ENCODE assay signal across 27 cellular contexts in genomic region chr10:27030060-27030459, GRCh38.
DNase-seq lines count a peak whose midpoint lies in the region; ATAC-seq and TF ChIP-seq lines count a peak whose summit lies in the region.
"Had no signal": no experiment of that assay in that cellular context is flagged by ENCODE, and none has a peak within 500 bp of the region (broad histone marks: within the 10 kb centered on the region; RNA-seq: fewer than 3 reads in every experiment).

No MANE protein-coding gene starts in this region.

- H3K9ac ChIP-seq in neural progenitor cell, result no peak overlapping the region

- no peak overlapping the region for H3K27ac ChIP-seq in neural progenitor cell
- no peak overlapping the region for H3K27ac ChIP-seq in CD8-positive, alpha-beta memory T cell (ENCODE audit: low read depth, low read length)
- H3K27ac ChIP-seq: epithelial cell of prostate, neutrophil, psoas muscle had no signal

- in situ Hi-C loops in ACHN (cut with HindIII; ENCODE audit: low pct_ligation_motif_present, low pct_unique_long_range_greater_than_20kb, low sequenced_read_pairs), result no loop called here

- no peaks in the 10 kb centered on the region for H3K4me1 ChIP-seq in neural progenitor cell
- H3K4me1 ChIP-seq in CD8-positive, alpha-beta memory T cell (ENCODE audit: insufficient read depth, low read length), result no peaks in the 10 kb centered on the region
- H3K4me1 ChIP-seq: psoas muscle had no signal

- TF ChIP-seq CTCF in GM12865 (IDR thresholded peaks at IDR 0.05; ENCODE audit: insufficient read depth, low read depth, low read length, missing control alignments) (no peak), neural progenitor cell (IDR thresholded peaks at IDR 0.05) (no peak)
- TF ChIP-seq CTCF in activated CD8-positive, alpha-beta T cell treated with anti-CD3 and anti-CD28 coated beads for 36 hours (IDR thresholded peaks at IDR 0.05), result no peak

- peak; percentile 68 for ATAC-seq in activated CD8-positive, alpha-beta T cell treated with anti-CD3 and anti-CD28 coated beads for 36 hours
- ATAC-seq in GM19463 (IDR thresholded peaks at IDR 0.05; ENCODE audit: unreplicated experiment), result no peak
- ATAC-seq: HCT116, left ventricle myocardium superior, psoas muscle had no signal

- no peaks in the 10 kb centered on the region for H3K27me3 ChIP-seq in neural progenitor cell
- H3K27me3 ChIP-seq in CD8-positive, alpha-beta memory T cell (ENCODE audit: insufficient read depth, low read length, poor library complexity, severe bottlenecking), result no peaks in the 10 kb centered on the region
- H3K27me3 ChIP-seq: neutrophil had no signal

- no peak overlapping the region for H3K4me2 ChIP-seq in neural progenitor cell

- H3K36me3 Mint-ChIP-seq in activated CD8-positive, alpha-beta T cell treated with anti-CD3 and anti-CD28 coated beads for 36 hours (ENCODE audit: low read depth), result peaks cover 8% of the 10 kb centered on the region
- peaks cover 5% of the 10 kb centered on the region for H3K36me3 Mint-ChIP-seq in neural progenitor cell
- peaks cover 4 to 51% (median 24%) of the 10 kb centered on the region in 3 donors for H3K36me3 Mint-ChIP-seq in CD8-positive, alpha-beta memory T cell

- H4K20me1 ChIP-seq in neural progenitor cell (ENCODE audit: low read depth), result no peaks in the 10 kb centered on the region

- H3K9me3 ChIP-seq in neural progenitor cell (ENCODE audit: low read depth), result no peaks in the 10 kb centered on the region
- H3K9me3 ChIP-seq in CD8-positive, alpha-beta memory T cell (ENCODE audit: low read length), result no peaks in the 10 kb centered on the region
- H3K9me3 ChIP-seq: neutrophil, psoas muscle had no signal

- CTCF ChIA-PET in activated CD8-positive, alpha-beta T cell treated with anti-CD3 and anti-CD28 coated beads for 36 hours (lab: Charles Lee), result interaction anchor here (1.0 to 1.7 kb wide), 3 partner anchors 15 to 194 kb away, joined by 3 to 6 read pairs (median 3); no protein-coding TSS in a partner anchor
- CTCF ChIA-PET in CD8-positive, alpha-beta memory T cell (lab: Charles Lee), result no interaction called here

- no peaks in the 10 kb centered on the region for H3K79me2 ChIP-seq in neural progenitor cell (ENCODE audit: low read depth)

- H2AFZ ChIP-seq in neural progenitor cell (replicated peaks), result no peak overlapping the region

- no peak overlapping the region for H3K4me3 Mint-ChIP-seq in activated CD8-positive, alpha-beta T cell treated with anti-CD3 and anti-CD28 coated beads for 36 hours
- H3K4me3 Mint-ChIP-seq in neural progenitor cell, result no peak overlapping the region
- no peak overlapping the region for H3K4me3 Mint-ChIP-seq in CD8-positive, alpha-beta memory T cell
- H3K4me3 Mint-ChIP-seq: activated naive CD4-positive, alpha-beta T cell treated with anti-CD3 and anti-CD28 coated beads for 36 hours; activated T-cell treated with anti-CD3 and anti-CD28 coated beads, Interleukin-2, amount 50 U/mL, for 72 hours; IgD-negative memory B cell; T-helper 2 cell treated with Interferon-gamma antibody and Interleukin-4, amounts not matched to agents 5 μg/mL and 100 μg/mL, for 36 hours had no signal

- peaks cover 18% of the 10 kb centered on the region for H3K36me3 ChIP-seq in neural progenitor cell
- no peaks in the 10 kb centered on the region for H3K36me3 ChIP-seq in CD8-positive, alpha-beta memory T cell (ENCODE audit: insufficient read depth, low read length)
- H3K36me3 ChIP-seq: neutrophil had no signal

- peaks cover 11% of the 10 kb centered on the region for H3K4me1 Mint-ChIP-seq in activated CD8-positive, alpha-beta T cell treated with anti-CD3 and anti-CD28 coated beads for 36 hours (ENCODE audit: low read depth)
- H3K4me1 Mint-ChIP-seq in neural progenitor cell, result peaks cover 3% of the 10 kb centered on the region
- peaks cover 0 to 11% (median 5%) of the 10 kb centered on the region in 3 donors for H3K4me1 Mint-ChIP-seq in CD8-positive, alpha-beta memory T cell

- no peaks in the 10 kb centered on the region for H3F3A ChIP-seq in neural progenitor cell (ENCODE audit: low read depth)

- DNase-seq in ACHN (peak; percentile 30), GM12865 (ENCODE audit: low read depth) (peak; percentile 8), fibroblast of peridontal ligament (ENCODE audit: extremely low read depth) (peak; percentile 42), neural progenitor cell (ENCODE audit: low spot score) (no peak), NCI-H446 (lab: John Stamatoyannopoulos, UW) (no peak)
- peak; percentile 11 for DNase-seq in activated CD8-positive, alpha-beta T cell treated with anti-CD3 and anti-CD28 coated beads for 36 hours
- no peak for DNase-seq in CD8-positive, alpha-beta memory T cell
- DNase-seq: activated CD4-positive, alpha-beta T cell treated with anti-CD3 and anti-CD28 coated beads for 1 hour; activated naive CD4-positive, alpha-beta T cell treated with anti-CD3 and anti-CD28 coated beads for 36 hours; activated T-cell treated with anti-CD3 and anti-CD28 coated beads, Interleukin-2, amount 50 U/mL, for 72 hours; amygdala; DMS153; islet precursor cell; left ventricle myocardium superior; NCI-H146; NCI-H226; NCI-H774; psoas muscle; stimulated activated CD4-positive, alpha-beta T cell treated with anti-CD3 and anti-CD28 coated beads, Interleukin-15, amount 100 ng/mL, for 24 hours; stimulated activated CD4-positive, alpha-beta T cell treated with anti-CD3 and anti-CD28 coated beads, Interleukin-4, amount 100 ng/mL, for 4 hours; trophoblast cell had no signal

- H3K4me3 ChIP-seq in GM12865 (ENCODE audit: low read depth, low read length), result no peak overlapping the region
- no peak overlapping the region for H3K4me3 ChIP-seq in neural progenitor cell
- H3K4me3 ChIP-seq in CD8-positive, alpha-beta memory T cell (ENCODE audit: low read length), result no peak overlapping the region
- H3K4me3 ChIP-seq: psoas muscle had no signal

- POLR2A ChIA-PET in activated CD8-positive, alpha-beta T cell treated with anti-CD3 and anti-CD28 coated beads for 36 hours (lab: Charles Lee), result interaction anchor here (0.6 kb wide), 1 partner anchor 172 kb away, joined by 3 read pairs; no protein-coding TSS in a partner anchor
- POLR2A ChIA-PET in CD8-positive, alpha-beta memory T cell (lab: Charles Lee), result no interaction called here

- intact Hi-C loops in activated CD8-positive, alpha-beta T cell treated with anti-CD3 and anti-CD28 coated beads for 36 hours (cut with micrococcal nuclease), result no loop called here

- peak overlapping the region; percentile 27 for H3K27ac Mint-ChIP-seq in activated CD8-positive, alpha-beta T cell treated with anti-CD3 and anti-CD28 coated beads for 36 hours
- H3K27ac Mint-ChIP-seq in neural progenitor cell, result no peak overlapping the region
- no peak overlapping the region for H3K27ac Mint-ChIP-seq in CD8-positive, alpha-beta memory T cell
- H3K27ac Mint-ChIP-seq: activated naive CD4-positive, alpha-beta T cell treated with anti-CD3 and anti-CD28 coated beads for 36 hours; activated T-cell treated with anti-CD3 and anti-CD28 coated beads, Interleukin-2, amount 50 U/mL, for 72 hours; T-helper 2 cell treated with Interferon-gamma antibody and Interleukin-4, amounts not matched to agents 5 μg/mL and 100 μg/mL, for 36 hours had no signal

- no peaks in the 10 kb centered on the region for H3K9me3 Mint-ChIP-seq in activated CD8-positive, alpha-beta T cell treated with anti-CD3 and anti-CD28 coated beads for 36 hours
- no peaks in the 10 kb centered on the region for H3K9me3 Mint-ChIP-seq in neural progenitor cell
- H3K9me3 Mint-ChIP-seq in CD8-positive, alpha-beta memory T cell, result no peaks in the 10 kb centered on the region
- H3K9me3 Mint-ChIP-seq: activated naive CD4-positive, alpha-beta T cell treated with anti-CD3 and anti-CD28 coated beads for 36 hours; activated T-cell treated with anti-CD3 and anti-CD28 coated beads, Interleukin-2, amount 50 U/mL, for 72 hours; IgD-negative memory B cell; T-helper 2 cell treated with Interferon-gamma antibody and Interleukin-4, amounts not matched to agents 5 μg/mL and 100 μg/mL, for 36 hours had no signal

- no peaks in the 10 kb centered on the region for H3K27me3 Mint-ChIP-seq in activated CD8-positive, alpha-beta T cell treated with anti-CD3 and anti-CD28 coated beads for 36 hours
- H3K27me3 Mint-ChIP-seq in neural progenitor cell (ENCODE audit: insufficient read depth, low read depth), result no peaks in the 10 kb centered on the region
- H3K27me3 Mint-ChIP-seq in CD8-positive, alpha-beta memory T cell, result no peaks in the 10 kb centered on the region
- H3K27me3 Mint-ChIP-seq: IgD-negative memory B cell had no signal

Comparison
In these comparisons a context has a peak if more than half of its experiments do, and no peak if none do; other contexts are left out.
1. DNase-seq: peak in ACHN (single experiment), GM12865 (single experiment), activated CD8-positive, alpha-beta T cell treated with anti-CD3 and anti-CD28 coated beads for 36 hours (single experiment) and fibroblast of peridontal ligament (single experiment); none in neural progenitor cell (single experiment), CD8-positive, alpha-beta memory T cell (0 of 5) and NCI-H446 (0 of 2).